ENCODE assay signal across 17 cellular contexts in genomic region chr17:31568140-31568938, GRCh38.
A peak's percentile ranks its signal among the peaks of the same experiment; 100 is the strongest.
DNase-seq lines count a peak whose midpoint lies in the region; ATAC-seq and TF ChIP-seq lines count a peak whose summit lies in the region.
"Had no signal": no experiment of that assay in that cellular context is flagged by ENCODE, and none has a peak within 500 bp of the region (broad histone marks: within the 10 kb centered on the region; RNA-seq: fewer than 3 reads in every experiment).

No MANE protein-coding gene starts in this region.

- H3K27ac Mint-ChIP-seq in T-helper 17 cell = no peak overlapping the region
- H3K27ac Mint-ChIP-seq: activated T-cell treated with anti-CD3 and anti-CD28 coated beads, Interleukin-2, amount 50 U/mL, for 24 hours; T-cell had no signal

- H3K9me2 ChIP-seq in Loucy (replicated peaks; ENCODE audit: low read depth, low read length) = no peaks in the 10 kb centered on the region

- H3K9me3 ChIP-seq in Loucy (ENCODE audit: insufficient read depth, low read depth, low read length) (no peaks in the 10 kb centered on the region), muscle layer of colon (ENCODE audit: low read length) (no peaks in the 10 kb centered on the region), subcutaneous abdominal adipose tissue (ENCODE audit: control insufficient read depth in 5 of 5, low read length in 5 of 5) (no peaks in the 10 kb centered on the region), T-helper 17 cell (ENCODE audit: control insufficient read depth, low read length, poor library complexity, severe bottlenecking) (no peaks in the 10 kb centered on the region)
- H3K9me3 ChIP-seq: adrenal gland had no signal

- TF ChIP-seq CTCF in Loucy (conservative IDR thresholded peaks at IDR 0.05; ENCODE audit: low read length) = no peak
- no peak for TF ChIP-seq CTCF in epithelial cell of proximal tubule (conservative IDR thresholded peaks at IDR 0.05; ENCODE audit: low read depth, low read length)

- no peak for DNase-seq in epithelial cell of proximal tubule (ENCODE audit: low read depth)
- no peak for DNase-seq in HCEC 1CT
- DNase-seq in NCI-H1436 (lab: John Stamatoyannopoulos, UW) = no peak
- no peak for DNase-seq in T-helper 17 cell
- DNase-seq: activated T-cell treated with anti-CD3 and anti-CD28 coated beads, Interleukin-2, amount 50 U/mL, for 24 hours; mesendoderm; MM.1S; stimulated activated CD4-positive, alpha-beta T cell treated with anti-CD3 and anti-CD28 coated beads, Interleukin-2, amount 100 ng/mL, for 24 hours; stimulated activated naive CD4-positive, alpha-beta T cell; T-cell had no signal

- peak overlapping the region; percentile 52 for H3K4me2 ChIP-seq in Loucy (ENCODE audit: low read depth, low read length, poor library complexity, severe bottlenecking)

- H4K20me1 ChIP-seq in Loucy (ENCODE audit: insufficient read depth, low read length, poor library complexity, severe bottlenecking) = no peaks in the 10 kb centered on the region

- H3F3A ChIP-seq in Loucy (ENCODE audit: low read depth) = no peaks in the 10 kb centered on the region

- H3K4me1 ChIP-seq in Loucy (ENCODE audit: insufficient read depth, low read length, poor library complexity, severe bottlenecking) = peaks cover 46% of the 10 kb centered on the region
- H3K4me1 ChIP-seq in muscle layer of colon (ENCODE audit: insufficient read depth, low read length) = peaks cover 95% of the 10 kb centered on the region
- H3K4me1 ChIP-seq in subcutaneous abdominal adipose tissue (ENCODE audit: control insufficient read depth in 5 of 5, insufficient read depth in 5 of 5, low read length in 5 of 5) = peaks cover 27 to 100% (median 96%) of the 10 kb centered on the region in 5 donors
- H3K4me1 ChIP-seq: parathyroid adenoma had no signal

- no peaks in the 10 kb centered on the region for H3K36me3 ChIP-seq in Loucy (ENCODE audit: insufficient read depth, low read length)
- no peaks in the 10 kb centered on the region for H3K36me3 ChIP-seq in muscle layer of colon (ENCODE audit: insufficient read depth, low read length)
- peaks cover 0 to 17% (median 0%) of the 10 kb centered on the region in 5 donors for H3K36me3 ChIP-seq in subcutaneous abdominal adipose tissue (ENCODE audit: control insufficient read depth in 5 of 5, insufficient read depth in 5 of 5, low read length in 5 of 5)
- H3K36me3 ChIP-seq: adrenal gland had no signal

- H3K4me1 Mint-ChIP-seq in T-helper 17 cell = peaks cover 2% of the 10 kb centered on the region

- H3K27me3 Mint-ChIP-seq in T-helper 17 cell = peaks cover 10% of the 10 kb centered on the region
- H3K27me3 Mint-ChIP-seq: activated T-cell treated with anti-CD3 and anti-CD28 coated beads, Interleukin-2, amount 50 U/mL, for 24 hours had no signal

- H3K79me2 ChIP-seq in Loucy (ENCODE audit: insufficient read depth, low read length) = peaks cover 29% of the 10 kb centered on the region; the same call in 1 of the 2 replicates
- H3K79me2 ChIP-seq: parathyroid adenoma had no signal

- peak overlapping the region; percentile 38 for H3K9ac ChIP-seq in Loucy (ENCODE audit: low read depth, low read length, poor library complexity, severe bottlenecking)
- no peak overlapping the region for H3K9ac ChIP-seq in muscle layer of colon (ENCODE audit: low read length)
- H3K9ac ChIP-seq in subcutaneous abdominal adipose tissue (ENCODE audit: low read length in 5 of 5) = peak overlapping the region; percentile 26 to 90 (median 61)
- H3K9ac ChIP-seq: parathyroid adenoma had no signal

- ATAC-seq in T-helper 17 cell = no peak
- ATAC-seq in GM19328 (IDR thresholded peaks at IDR 0.05; ENCODE audit: unreplicated experiment) = no peak
- ATAC-seq: activated CD4-positive, CD25-positive, alpha-beta regulatory T cell treated with anti-CD3 and anti-CD28 coated beads, Interleukin-2, amount 50 U/mL, for 24 hours; T-cell had no signal

- no peak overlapping the region for H3K4me3 Mint-ChIP-seq in T-helper 17 cell
- H3K4me3 Mint-ChIP-seq: activated T-cell treated with anti-CD3 and anti-CD28 coated beads, Interleukin-2, amount 50 U/mL, for 24 hours; T-cell had no signal

- H3K27me3 ChIP-seq in Loucy (ENCODE audit: insufficient read depth, low read length, poor library complexity, severe bottlenecking) = no peaks in the 10 kb centered on the region
- no peaks in the 10 kb centered on the region for H3K27me3 ChIP-seq in muscle layer of colon (ENCODE audit: control insufficient read depth in 1 of 2, insufficient read depth in 2 of 2, low read length in 2 of 2)
- no peaks in the 10 kb centered on the region for H3K27me3 ChIP-seq in subcutaneous abdominal adipose tissue (ENCODE audit: control insufficient read depth in 5 of 5, insufficient read depth in 4 of 5, low read length in 5 of 5)
- H3K27me3 ChIP-seq: adrenal gland had no signal

- H3K27ac ChIP-seq in muscle layer of colon (ENCODE audit: low read depth, low read length) (peak overlapping the region; percentile 36), subcutaneous abdominal adipose tissue (ENCODE audit: low read depth, low read length) (peak overlapping the region; percentile 100)
- H3K27ac ChIP-seq: parathyroid adenoma had no signal

- H3K4me3 ChIP-seq in Loucy (ENCODE audit: low read length, poor library complexity, severe bottlenecking) (peak overlapping the region; percentile 41), epithelial cell of proximal tubule (ENCODE audit: low read depth, low read length) (peak overlapping the region; percentile 15), muscle layer of colon (ENCODE audit: low read depth in 1 of 2, low read length in 2 of 2) (no peak overlapping the region), subcutaneous abdominal adipose tissue (ENCODE audit: low read depth in 1 of 5, low read length in 5 of 5) (peak overlapping the region in 4 of 5 donors; percentile 8 to 44 (median 28))
- H3K4me3 ChIP-seq: adrenal gland had no signal

- no peak overlapping the region for H2AFZ ChIP-seq in Loucy (ENCODE audit: low read length)
- H2AFZ ChIP-seq: parathyroid adenoma had no signal

- peaks cover 2% of the 10 kb centered on the region for H3K36me3 Mint-ChIP-seq in T-helper 17 cell (ENCODE audit: low read depth)
- H3K36me3 Mint-ChIP-seq: T-cell had no signal

Comparison
In these comparisons a context has a peak if more than half of its experiments do, and no peak if none do; other contexts are left out.
1. H3K4me3 ChIP-seq: peak in Loucy (single experiment), epithelial cell of proximal tubule (single experiment) and subcutaneous abdominal adipose tissue (4 of 5); none in muscle layer of colon (0 of 2).